In the genomic region with DNA sequence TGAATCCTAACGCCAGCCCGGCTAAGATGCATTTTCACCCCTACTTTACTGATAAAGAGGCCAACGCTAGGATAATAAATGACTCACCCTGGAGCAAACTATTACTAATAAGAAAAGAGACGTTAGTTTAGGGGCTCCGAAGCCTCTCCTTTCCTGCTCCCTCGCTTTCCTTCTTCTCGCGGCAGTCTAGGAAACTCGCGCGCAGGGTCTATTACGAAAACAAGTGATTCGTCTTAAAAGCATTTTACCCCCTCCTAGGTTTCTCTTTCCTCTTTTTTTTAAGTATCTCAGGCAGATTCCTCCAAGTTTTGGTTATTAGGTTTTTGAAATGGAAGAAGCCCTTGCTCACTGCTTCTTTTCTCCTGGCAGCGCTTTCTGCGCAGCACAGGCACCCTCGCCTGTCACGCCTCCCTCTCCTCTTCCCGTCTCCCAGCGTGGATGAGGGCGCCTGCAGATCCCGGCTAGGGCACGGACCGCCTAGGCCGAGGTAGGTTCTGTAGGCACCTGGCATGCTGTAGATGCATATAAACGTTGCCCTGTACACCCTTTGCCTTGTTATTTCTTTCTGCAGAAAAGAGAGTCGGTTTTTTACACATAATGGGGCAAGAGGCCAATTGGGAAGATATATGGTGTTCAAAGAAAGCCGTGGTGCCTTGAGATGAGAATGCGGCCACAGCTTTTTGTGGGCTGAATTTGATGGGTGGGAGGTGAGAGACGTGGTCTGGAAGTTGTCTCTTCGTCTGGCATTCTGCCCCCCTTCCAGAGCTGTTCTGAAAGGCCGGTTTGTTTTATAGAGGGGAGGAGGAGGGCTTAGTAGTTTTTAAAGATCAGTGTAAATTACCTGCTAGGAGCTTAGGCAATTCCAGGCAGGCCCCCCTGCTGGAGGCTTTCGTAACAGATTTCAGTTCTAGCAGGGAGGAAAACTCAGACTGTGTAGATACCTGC, we compare ENCODE assay signal across 9 cellular contexts. TPM values are rescaled to one million over a fixed set of nuclear protein-coding genes. Genes with fewer than 3 reads are reported as not detected.
DNase-seq lines count a peak whose midpoint lies in the region; ATAC-seq, FAIRE-seq and TF ChIP-seq lines count a peak whose summit lies in the region.
"Had no signal": no experiment of that assay in that cellular context is flagged by ENCODE, and none has a peak within 500 bp of the region (broad histone marks: within the 10 kb centered on the region; RNA-seq: fewer than 3 reads in every experiment).

No MANE protein-coding gene starts in this region.

- ATAC-seq in HG03280 (IDR thresholded peaks at IDR 0.05; ENCODE audit: unreplicated experiment), result peak; percentile 1
- ATAC-seq in stimulated activated naive B cell treated with anti-CD40 and anti-IgM and Interleukin-4, amounts not matched to agents 10 μg/mL and 1 μg/mL and 100 μg/mL, for 72 hours (replicated peaks), result peak in 1 of 2 donors; percentile 2

- DNase-seq in SIG-M5 treated with dmso at 0.1 percent for 504 hours (lab: John Stamatoyannopoulos, UW; ENCODE audit: unreplicated experiment), result peak; percentile 53
- DNase-seq in SIG-M5 (lab: John Stamatoyannopoulos, UW), result no peak
- peak; percentile 71 for DNase-seq in OCI-LY7 (ENCODE audit: low spot score)
- DNase-seq in cerebellum (ENCODE audit: low spot score), result peak; percentile 54
- DNase-seq in kidney, result no peak
- DNase-seq in stimulated activated naive B cell treated with anti-CD40 and anti-IgM and Interleukin-4, amounts not matched to agents 10 μg/mL and 1 μg/mL and 100 μg/mL, for 72 hours, result no peak
- DNase-seq in GM12892 (ENCODE audit: insufficient read length), result no peak

- H3K36me3 Mint-ChIP-seq in stimulated activated naive B cell treated with anti-CD40 and anti-IgM and Interleukin-4, amounts not matched to agents 10 μg/mL and 1 μg/mL and 100 μg/mL, for 72 hours, result peaks cover 16 to 25% of the 10 kb centered on the region in 2 donors

- peak overlapping the region; percentile 92 to 96 for H3K4me3 Mint-ChIP-seq in stimulated activated naive B cell treated with anti-CD40 and anti-IgM and Interleukin-4, amounts not matched to agents 10 μg/mL and 1 μg/mL and 100 μg/mL, for 72 hours

- no peak overlapping the region for H2AFZ ChIP-seq in OCI-LY7 (ENCODE audit: low read length)

- H3K36me3 ChIP-seq in OCI-LY7 (ENCODE audit: insufficient read depth, low read length), result peaks cover 17% of the 10 kb centered on the region; the same call in 1 of the 2 replicates
- no peaks in the 10 kb centered on the region for H3K36me3 ChIP-seq in kidney (ENCODE audit: control insufficient read depth in 1 of 2, insufficient read depth in 2 of 2, low read length in 2 of 2)

- CTCF ChIA-PET in OCI-LY7 (lab: Charles Lee; ENCODE audit: unreplicated experiment), result interaction anchor here (0.9 kb wide), 1 partner anchor 124 kb away, joined by 5 read pairs; no protein-coding TSS in a partner anchor

- H3K9me3 ChIP-seq in OCI-LY7 (ENCODE audit: low read length) (no peaks in the 10 kb centered on the region), kidney (ENCODE audit: control insufficient read depth in 1 of 2, low read length in 2 of 2) (no peaks in the 10 kb centered on the region)

- BruUV-seq in OCI-LY7 (replicated peaks; lab: Mats Ljungman, UMichigan), result no TSS peak

- FAIRE-seq in kidney (lab: Jason Lieb, UNC), result no peak
- FAIRE-seq in GM12892 (lab: Jason Lieb, UNC), result no peak
- FAIRE-seq: islet of Langerhans had no signal

- H3K27me3 Mint-ChIP-seq in stimulated activated naive B cell treated with anti-CD40 and anti-IgM and Interleukin-4, amounts not matched to agents 10 μg/mL and 1 μg/mL and 100 μg/mL, for 72 hours, result no peaks in the 10 kb centered on the region

- peak overlapping the region; percentile 92 for H3K27ac Mint-ChIP-seq in stimulated activated naive B cell treated with anti-CD40 and anti-IgM and Interleukin-4, amounts not matched to agents 10 μg/mL and 1 μg/mL and 100 μg/mL, for 72 hours

- intact Hi-C loops in OCI-LY7 (cut with micrococcal nuclease; ENCODE audit: unreplicated experiment) (loop anchor here (1.0 to 5.0 kb wide), 4 partner anchors 13 to 198 kb away; no protein-coding TSS in a partner anchor), kidney (cut with DNase I) (no loop called here)

- H3K9me3 Mint-ChIP-seq in stimulated activated naive B cell treated with anti-CD40 and anti-IgM and Interleukin-4, amounts not matched to agents 10 μg/mL and 1 μg/mL and 100 μg/mL, for 72 hours, result peaks cover 0 to 1% of the 10 kb centered on the region in 2 donors

- H3K4me1 ChIP-seq in OCI-LY7 (ENCODE audit: insufficient read depth, low read length, poor library complexity, severe bottlenecking) (peaks cover 60% of the 10 kb centered on the region), kidney (ENCODE audit: control insufficient read depth in 1 of 2, insufficient read depth in 1 of 2, low read depth in 1 of 2, low read length in 2 of 2) (peaks cover 0 to 4% of the 10 kb centered on the region in 2 donors)

- no peaks in the 10 kb centered on the region for H3K9me2 ChIP-seq in OCI-LY7 (ENCODE audit: insufficient read depth, low read length)

- H4K20me1 ChIP-seq in OCI-LY7 (ENCODE audit: insufficient read depth, low read length), result no peaks in the 10 kb centered on the region

- H3K4me3 ChIP-seq in OCI-LY7 (ENCODE audit: low read depth, low read length, poor library complexity, severe bottlenecking), result peak overlapping the region; percentile 85
- peak overlapping the region; percentile 75 to 81 for H3K4me3 ChIP-seq in kidney (ENCODE audit: low read length in 2 of 2)

- peak; percentile 79 for TF ChIP-seq CTCF in OCI-LY7 (conservative IDR thresholded peaks at IDR 0.05; ENCODE audit: low read length)
- TF ChIP-seq CTCF in kidney (IDR thresholded peaks at IDR 0.05; ENCODE audit: borderline replicate concordance, extremely low read depth, insufficient read depth), result no peak

- H3K9ac ChIP-seq in kidney (ENCODE audit: low read length in 2 of 2), result peak overlapping the region; percentile 22 to 55

- peaks cover 18 to 55% of the 10 kb centered on the region in 2 donors for H3K4me1 Mint-ChIP-seq in stimulated activated naive B cell treated with anti-CD40 and anti-IgM and Interleukin-4, amounts not matched to agents 10 μg/mL and 1 μg/mL and 100 μg/mL, for 72 hours

- H3K27ac ChIP-seq in OCI-LY7 (ENCODE audit: low read depth, low read length, poor library complexity, severe bottlenecking), result peak overlapping the region; percentile 92
- no peak overlapping the region for H3K27ac ChIP-seq in kidney (ENCODE audit: low read depth in 2 of 2, low read length in 2 of 2)

- peaks cover 57% of the 10 kb centered on the region for H3K79me2 ChIP-seq in OCI-LY7 (ENCODE audit: insufficient read depth, low read depth, low read length)

- POLR2A ChIA-PET in OCI-LY7 (lab: Charles Lee), result interaction anchor here (0.6 to 5.5 kb wide), 7 partner anchors 14 to 200 kb away, joined by 3 to 84 read pairs (median 3); no protein-coding TSS in a partner anchor

- no peak for TF ChIP-seq POLR2A in GM12892 (IDR thresholded peaks at IDR 0.05; ENCODE audit: low read depth, low read length)

- H3K4me2 ChIP-seq in OCI-LY7 (ENCODE audit: low read length), result peak overlapping the region; percentile 97

RNA-seq across cellular contexts. Expression of gene GCNT1, which starts 1.0 kb away (rescaled TPM):
- 10.8 and 18.2 TPM in 2 replicates for total RNA-seq in OCI-LY7 (2014; rRNA removed; shearing (Covaris generic))
- total RNA-seq in OCI-LY7 (2022) (29.5 and 38.4 TPM in 2 replicates), cerebellum (4.2 TPM), kidney (8.3 TPM)
- 0.88 TPM for polyA plus RNA-seq in kidney (ENCODE audit: insufficient read depth, low read depth, low replicate concordance)
- 7.4 TPM for polyA plus RNA-seq in GM12892 (2012; ENCODE audit: missing spikeins)

Comparison
In these comparisons a context has a peak if more than half of its experiments do, and no peak if none do; other contexts are left out.
1. DNase-seq: peak in SIG-M5 treated with dmso at 0.1 percent for 504 hours (single experiment), OCI-LY7 (single experiment) and cerebellum (single experiment); none in SIG-M5 (single experiment), kidney (single experiment), stimulated activated naive B cell treated with anti-CD40 and anti-IgM and Interleukin-4, amounts not matched to agents 10 μg/mL and 1 μg/mL and 100 μg/mL, for 72 hours (single experiment) and GM12892 (single experiment).